Comparison of ENCODE assay signal across 8 cellular contexts in genomic region chr9:110626109-110626829, GRCh38. TPM values are rescaled to one million over a fixed set of nuclear protein-coding genes. Genes with fewer than 3 reads are reported as not detected.
DNase-seq lines count a peak whose midpoint lies in the region; ATAC-seq and TF ChIP-seq lines count a peak whose summit lies in the region.

No MANE protein-coding gene starts in this region.

- no peak overlapping the region for H3K4me3 ChIP-seq in hepatocyte

- WGBS in hepatocyte (ENCODE audit: low lambda C conversion rate, missing lambda C conversion rate), result 70% methylated on average over 9 of the region's 9 CpGs

- no peaks in the 10 kb centered on the region for H3K27me3 ChIP-seq in hepatocyte

- H3K9me3 Mint-ChIP-seq in T-cell, result peaks cover 0 to 6% (median 0%) of the 10 kb centered on the region in 3 donors

- peak; percentile 95 for ATAC-seq in GM18499 (IDR thresholded peaks at IDR 0.05; ENCODE audit: insufficient read depth, unreplicated experiment)
- peak; percentile 97 for ATAC-seq in GM21619 (IDR thresholded peaks at IDR 0.05; ENCODE audit: unreplicated experiment)
- ATAC-seq in T-cell (replicated peaks in 1 of 4), result no peak

- no peak overlapping the region for H3K4me2 ChIP-seq in hepatocyte

- no peaks in the 10 kb centered on the region for H3K9me2 ChIP-seq in hepatocyte (replicated peaks; ENCODE audit: insufficient read depth)

- no peaks in the 10 kb centered on the region for H3K27me3 Mint-ChIP-seq in T-cell

- peaks cover 3% of the 10 kb centered on the region for H3K9me3 ChIP-seq in hepatocyte (ENCODE audit: low read depth)

- no peaks in the 10 kb centered on the region for H3K79me2 ChIP-seq in hepatocyte

- H3K4me1 Mint-ChIP-seq in T-cell, result no peaks in the 10 kb centered on the region

- CTCF ChIA-PET in T-cell (lab: Charles Lee), result no interaction called here

- peak overlapping the region; percentile 11 for H2AFZ ChIP-seq in hepatocyte

- H3K4me1 ChIP-seq in hepatocyte (ENCODE audit: insufficient read depth), result no peaks in the 10 kb centered on the region

- H3K4me3 Mint-ChIP-seq in T-cell, result no peak overlapping the region

- H4K20me1 ChIP-seq in hepatocyte (ENCODE audit: insufficient read depth, poor library complexity, severe bottlenecking), result no peaks in the 10 kb centered on the region

- no peak for TF ChIP-seq CTCF in hepatocyte (IDR thresholded peaks at IDR 0.05; ENCODE audit: poor library complexity)
- TF ChIP-seq CTCF in GM10266 (IDR thresholded peaks at IDR 0.05; ENCODE audit: control insufficient read depth, insufficient read depth, low read depth, missing control alignments), result no peak

- DNase-seq in LHCN-M2 (ENCODE audit: low read depth) (peak; percentile 79), hepatocyte (ENCODE audit: low spot score) (no peak), T-cell (no peak), HPDE6-E6E7 (ENCODE audit: extremely low spot score) (no peak), GM10266 (ENCODE audit: extremely low spot score) (no peak), GOT3 (lab: John Stamatoyannopoulos, UW) (no peak)

- H3K36me3 Mint-ChIP-seq in T-cell, result no peaks in the 10 kb centered on the region

- POLR2A ChIA-PET in T-cell (lab: Charles Lee), result no interaction called here

- H3K27ac ChIP-seq in hepatocyte, result no peak overlapping the region

- no peaks in the 10 kb centered on the region for H3K36me3 ChIP-seq in hepatocyte (replicated peaks; ENCODE audit: insufficient read depth, low read depth)

- H3K27ac Mint-ChIP-seq in T-cell, result no peak overlapping the region

RNA-seq across cellular contexts. Expression of gene MUSK, which starts 42.3 kb away (rescaled TPM):
- total RNA-seq in LHCN-M2 (2014; rRNA removed) (44.7 and 71.1 TPM in 2 replicates), hepatocyte (0.47 and 1.2 TPM in 2 replicates), T-cell (not detected)
- 7.6 TPM for polyA plus RNA-seq in LHCN-M2 (2012)
- polyA plus RNA-seq in hepatocyte, result 0.60 TPM in 1 of 2 replicates, not detected in the other

RNA-seq across cellular contexts. Expression of gene SVEP1, which starts 46.7 kb away (rescaled TPM):
- total RNA-seq in LHCN-M2 (2014; rRNA removed), result 1.0 and 1.3 TPM in 2 replicates
- polyA plus RNA-seq in LHCN-M2 (2012), result 0.30 TPM
- total RNA-seq in hepatocyte, result 13.3 and 14.6 TPM in 2 replicates
- polyA plus RNA-seq in hepatocyte, result 4.7 and 5.3 TPM in 2 replicates
- under 1 TPM in 3 of 5 donors, not detected in 2; 0.03 to 0.12 (median 0.10) TPM for total RNA-seq in T-cell

Comparison
In these comparisons a context has a peak if more than half of its experiments do, and no peak if none do; other contexts are left out.
1. ATAC-seq: peak in GM18499 (single experiment) and GM21619 (single experiment); none in T-cell (0 of 4).
2. RNA of gene MUSK, which starts 42.3 kb away (total RNA-seq): 44.7 to 71.1 TPM in LHCN-M2; 0.47 to 1.2 TPM in hepatocyte and not detected in T-cell; every median in the first group is over 10 times any median in the second.